27 cellular contexts compared by ENCODE assay signal in genomic region chr19:45234089-45234869, GRCh38. TPM values are rescaled to one million over a fixed set of nuclear protein-coding genes. Genes with fewer than 3 reads are reported as not detected.
DNase-seq lines count a peak whose midpoint lies in the region; ATAC-seq and TF ChIP-seq lines count a peak whose summit lies in the region.
"Had no signal": no experiment of that assay in that cellular context is flagged by ENCODE, and none has a peak within 500 bp of the region (broad histone marks: within the 10 kb centered on the region; RNA-seq: fewer than 3 reads in every experiment).

No MANE protein-coding gene starts in this region.

- no peak overlapping the region for H3K9ac ChIP-seq in SK-N-SH

- H3K4me1 ChIP-seq in SK-N-SH (ENCODE audit: control insufficient read depth in 1 of 2, insufficient read depth in 2 of 2, low read depth in 1 of 2, low read length in 1 of 2), result no peaks in the 10 kb centered on the region; a peak in 1 of 4 replicates
- no peaks in the 10 kb centered on the region for H3K4me1 ChIP-seq in body of pancreas
- no peaks in the 10 kb centered on the region for H3K4me1 ChIP-seq in testis
- H3K4me1 ChIP-seq: right lobe of liver had no signal

- 11% methylated on average over 20 of the region's 93 CpGs for WGBS in SK-N-SH (ENCODE audit: low lambda C conversion rate)
- WGBS in body of pancreas, 2 donors, result 10 to 15% methylated on average over 16 to 51 of the region's 93 CpGs
- WGBS in testis, 2 donors, result 51 to 54% methylated on average over 60 to 90 of the region's 93 CpGs

- intact Hi-C loops in body of pancreas (cut with DNase I) (no loop called here), testis (cut with DNase I; ENCODE audit: low total_unique reads) (no loop called here)

- DNase-seq in SK-N-SH (peak; percentile 60), body of pancreas (no peak), left kidney (ENCODE audit: low read depth, low spot score) (peak; percentile 75), testis (no peak), H4 (ENCODE audit: low spot score) (no peak), 8988T (no peak)
- DNase-seq: activated CD4-positive, alpha-beta T cell treated with anti-CD3 and anti-CD28 coated beads for 1 hour; activated CD8-positive, alpha-beta memory T cell treated with anti-CD3 and anti-CD28 coated beads for 24 hours; activated naive CD4-positive, alpha-beta T cell treated with anti-CD3 and anti-CD28 coated beads, Interleukin-2, amount 10 ng/mL, durations not matched to agents 7 days and 5 days; activated T-cell treated with anti-CD3 and anti-CD28 coated beads, Interleukin-2, amount 50 U/mL, for 48 hours; anterior cingulate cortex; effector CD4-positive, alpha-beta T cell; GF-D8; GOT3; NCI-H1105 treated with DMSO at 0.1 percent for 48 hours; NCI-H2171; NCI-H774; right lobe of liver; Right ventricle myocardium superior; stimulated activated CD4-positive, alpha-beta T cell treated with anti-CD3 and anti-CD28 coated beads, Interleukin-15, amount 100 ng/mL, for 24 hours had no signal

- H3K27ac ChIP-seq in SK-N-SH (ENCODE audit: low read depth in 2 of 2, low read length in 1 of 2), result no peak overlapping the region
- no peak overlapping the region for H3K27ac ChIP-seq in body of pancreas
- H3K27ac ChIP-seq in testis, result no peak overlapping the region
- H3K27ac ChIP-seq: esophagus muscularis mucosa, right lobe of liver, suprapubic skin had no signal

- TF ChIP-seq POLR2A in body of pancreas (IDR thresholded peaks at IDR 0.05) (no peak), testis (IDR thresholded peaks at IDR 0.05) (no peak)

- H2AFZ ChIP-seq in SK-N-SH (ENCODE audit: low read depth), result no peak overlapping the region

- CTCF ChIA-PET in SK-N-SH (lab: Yijun Ruan, JAX), result interaction anchor here (0.8 to 1.3 kb wide), 2 partner anchors 19 to 175 kb away, joined by 3 read pairs; no protein-coding TSS in a partner anchor

- no peaks in the 10 kb centered on the region for H3K79me2 ChIP-seq in SK-N-SH (ENCODE audit: insufficient read depth)

- TF ChIP-seq CTCF in SK-N-SH (IDR thresholded peaks at IDR 0.05) (no peak), body of pancreas (IDR thresholded peaks at IDR 0.05) (no peak), testis (IDR thresholded peaks at IDR 0.05) (no peak)

- no peak for TF ChIP-seq RAD21 in SK-N-SH (IDR thresholded peaks at IDR 0.05; ENCODE audit: low read length)

- H3K9me3 ChIP-seq in SK-N-SH (no peaks in the 10 kb centered on the region), body of pancreas (no peaks in the 10 kb centered on the region), testis (no peaks in the 10 kb centered on the region)
- H3K9me3 ChIP-seq: esophagus muscularis mucosa, right lobe of liver, suprapubic skin had no signal

- H4K20me1 ChIP-seq in SK-N-SH (ENCODE audit: insufficient read depth), result no peaks in the 10 kb centered on the region

- TF ChIP-seq EP300 in SK-N-SH (IDR thresholded peaks at IDR 0.05; ENCODE audit: borderline replicate concordance in 1 of 2, low read depth in 1 of 2, low read length in 1 of 2), result no peak

- ATAC-seq in SK-N-SH treated with all-trans-retinoic acid at 6 μM for 48 hours (no peak), body of pancreas (peak; percentile 31), HG03354 (IDR thresholded peaks at IDR 0.05; ENCODE audit: poor library complexity, severe bottlenecking, unreplicated experiment) (no peak)

- no peaks in the 10 kb centered on the region for H3K9me2 ChIP-seq in SK-N-SH

- no peak overlapping the region for H3K4me3 ChIP-seq in SK-N-SH (ENCODE audit: low read depth in 2 of 2, low read length in 1 of 2)
- no peak overlapping the region for H3K4me3 ChIP-seq in body of pancreas
- peak overlapping the region; percentile 9 to 29 for H3K4me3 ChIP-seq in testis
- H3K4me3 ChIP-seq: esophagus muscularis mucosa, right lobe of liver, suprapubic skin had no signal

- H3K27me3 ChIP-seq in SK-N-SH (ENCODE audit: insufficient read depth) (peaks cover 51% of the 10 kb centered on the region), body of pancreas (peaks cover 0 to 12% of the 10 kb centered on the region in 2 donors), testis (no peaks in the 10 kb centered on the region)
- H3K27me3 ChIP-seq: right lobe of liver had no signal

- H3K36me3 ChIP-seq in SK-N-SH (replicated peaks in 1 of 2; ENCODE audit: control insufficient read depth in 1 of 2, insufficient read depth in 2 of 2, low read length in 1 of 2), result no peaks in the 10 kb centered on the region
- H3K36me3 ChIP-seq in body of pancreas (replicated peaks in 1 of 2; ENCODE audit: insufficient read depth in 1 of 2, low read depth in 2 of 2), result no peaks in the 10 kb centered on the region
- H3K36me3 ChIP-seq in testis (ENCODE audit: low read depth, missing control alignments), result no peaks in the 10 kb centered on the region
- H3K36me3 ChIP-seq: esophagus muscularis mucosa, right lobe of liver, suprapubic skin had no signal

- H3K4me2 ChIP-seq in SK-N-SH, result no peak overlapping the region

- no peaks in the 10 kb centered on the region for H3F3A ChIP-seq in SK-N-SH (replicated peaks; ENCODE audit: insufficient read depth)

- POLR2A ChIA-PET in SK-N-SH (lab: Yijun Ruan, JAX), result interaction anchor here (1.0 kb wide), 1 partner anchor 16 kb away, joined by 3 read pairs; no protein-coding TSS in a partner anchor

TF ChIP-seq in SK-N-SH, 30 proteins besides CTCF, POLR2A, EP300 and RAD21:
- TF ChIP-seq FOXM1 (IDR thresholded peaks at IDR 0.05; ENCODE audit: low read depth), result no peak

TF ChIP-seq in SK-N-SH treated with all-trans-retinoic acid at 6 μM for 48 hours, 23 proteins besides CTCF, POLR2A, EP300 and RAD21 (continues in another document):
- TF ChIP-seq ZNF565 (CRISPR knock-in tag; conservative IDR thresholded peaks at IDR 0.05; ENCODE audit: low read depth), result no peak
- TF ChIP-seq OSR1 (CRISPR knock-in tag; IDR thresholded peaks at IDR 0.05), result no peak
- no peak for TF ChIP-seq SNAI2 (CRISPR knock-in tag; IDR thresholded peaks at IDR 0.05)
- no peak for TF ChIP-seq TOX (CRISPR knock-in tag; IDR thresholded peaks at IDR 0.05; ENCODE audit: borderline replicate concordance)
- TF ChIP-seq CSRNP3 (CRISPR knock-in tag; IDR thresholded peaks at IDR 0.05), result no peak
- no peak for TF ChIP-seq ARNTL (CRISPR knock-in tag; IDR thresholded peaks at IDR 0.05; ENCODE audit: borderline replicate concordance, low read depth)
- TF ChIP-seq POU6F1 (CRISPR knock-in tag; IDR thresholded peaks at IDR 0.05; ENCODE audit: borderline replicate concordance, low read depth), result no peak
- no peak for TF ChIP-seq PPARA (CRISPR knock-in tag; IDR thresholded peaks at IDR 0.05; ENCODE audit: borderline replicate concordance)

RNA-seq across cellular contexts. Expression of gene EXOC3L2, which starts 10.9 kb away (rescaled TPM):
- polyA plus RNA-seq in SK-N-SH (2012; rRNA removed), result 0.02 TPM in 1 of 2 replicates, not detected in the other
- not detected in 2 replicates for polyA plus RNA-seq in SK-N-SH (2012; cell fraction: cytosol; rRNA removed)
- polyA plus RNA-seq in SK-N-SH (2012; cell fraction: nucleus; rRNA removed), result not detected in 2 replicates
- 1 to 10 TPM; 4.2 to 6.9 TPM for total RNA-seq in body of pancreas
- total RNA-seq in testis, result 10 to 100 TPM; 29.5 to 30.2 TPM
- polyA plus RNA-seq in testis (ENCODE audit: insufficient read depth, low read depth, low replicate concordance), result 7.4 TPM
- total RNA-seq in H4 (2014; rRNA removed; shearing (Covaris generic)), result not detected in 2 replicates
- total RNA-seq: A673, LHCN-M2 had no signal
- polyA plus RNA-seq: CD14-positive monocyte had no signal

RNA-seq across cellular contexts. Expression of gene MARK4, which starts 16.8 kb away (rescaled TPM):
- 9.8 and 16.3 TPM in 2 replicates for polyA plus RNA-seq in SK-N-SH (2012; rRNA removed)
- polyA plus RNA-seq in SK-N-SH (2012; cell fraction: cytosol; rRNA removed), result 18.2 and 22.7 TPM in 2 replicates
- 31.0 and 42.9 TPM in 2 replicates for polyA plus RNA-seq in SK-N-SH (2012; cell fraction: nucleus; rRNA removed)
- total RNA-seq in body of pancreas, result 10 to 100 TPM in 1 of 2 donors, 1 to 10 TPM in 1; 9.2 to 12.5 TPM
- total RNA-seq in testis, result 100 to 1,000 TPM; 197 to 200 TPM
- polyA plus RNA-seq in testis (ENCODE audit: insufficient read depth, low read depth, low replicate concordance), result 114 TPM
- total RNA-seq in H4 (2014; rRNA removed; shearing (Covaris generic)), result 3.7 and 5.0 TPM in 2 replicates

RNA-seq across cellular contexts. Expression of gene BLOC1S3, which starts 55.7 kb away (rescaled TPM):
- polyA plus RNA-seq in SK-N-SH (2012; rRNA removed) (3.0 and 3.7 TPM in 2 replicates), testis (ENCODE audit: insufficient read depth, low read depth, low replicate concordance) (14.1 TPM)
- 1.9 and 2.2 TPM in 2 replicates for polyA plus RNA-seq in SK-N-SH (2012; cell fraction: cytosol; rRNA removed)
- 3.5 and 5.6 TPM in 2 replicates for polyA plus RNA-seq in SK-N-SH (2012; cell fraction: nucleus; rRNA removed)
- total RNA-seq in body of pancreas (10 to 100 TPM in 1 of 2 donors, 1 to 10 TPM in 1; 4.9 to 12.5 TPM), testis (10 to 100 TPM; 38.2 to 43.7 TPM)
- total RNA-seq in H4 (2014; rRNA removed; shearing (Covaris generic)), result 2.1 and 5.3 TPM in 2 replicates

RNA-seq across cellular contexts. Expression of gene TRAPPC6A, which starts 56.2 kb away (rescaled TPM):
- polyA plus RNA-seq in SK-N-SH (2012; rRNA removed) (53.0 and 59.0 TPM in 2 replicates), testis (ENCODE audit: insufficient read depth, low read depth, low replicate concordance) (37.0 TPM)
- polyA plus RNA-seq in SK-N-SH (2012; cell fraction: cytosol; rRNA removed), result 34.4 and 43.2 TPM in 2 replicates
- polyA plus RNA-seq in SK-N-SH (2012; cell fraction: nucleus; rRNA removed), result 25.3 and 26.7 TPM in 2 replicates
- total RNA-seq in body of pancreas (1 to 10 TPM in 1 of 2 donors, not detected in 1; 8.3 TPM), testis (10 to 100 TPM; 38.7 to 42.8 TPM)
- 8.9 and 14.5 TPM in 2 replicates for total RNA-seq in H4 (2014; rRNA removed; shearing (Covaris generic))

Comparison
In these comparisons a context has a peak if more than half of its experiments do, and no peak if none do; other contexts are left out.
1. DNase-seq: peak in SK-N-SH (single experiment) and left kidney (single experiment); none in body of pancreas (0 of 4), testis (single experiment), H4 (single experiment) and 8988T (single experiment).
2. H3K4me3 ChIP-seq: peak in testis (2 of 2); none in SK-N-SH (0 of 2) and body of pancreas (0 of 2).
3. RNA of gene MARK4, which starts 16.8 kb away (total RNA-seq): 197 to 200 TPM in testis; 9.2 to 12.5 TPM in body of pancreas and 3.7 to 5.0 TPM in H4; every median in the first group is over 10 times any median in the second.